ENCODE assay signal across 9 cellular contexts in genomic region chr2:171811229-171811628, GRCh38.
DNase-seq lines count a peak whose midpoint lies in the region; ATAC-seq and TF ChIP-seq lines count a peak whose summit lies in the region.
"Had no signal": no experiment of that assay in that cellular context is flagged by ENCODE, and none has a peak within 500 bp of the region (broad histone marks: within the 10 kb centered on the region; RNA-seq: fewer than 3 reads in every experiment).

No MANE protein-coding gene starts in this region.

- no peaks in the 10 kb centered on the region for H3K36me3 ChIP-seq in prostate gland
- H3K36me3 ChIP-seq: neutrophil had no signal

- peak in 3 of 4 experiments; percentile 28 to 68 (median 55) for TF ChIP-seq CTCF in prostate gland (IDR thresholded peaks at IDR 0.05)

- no peak for ATAC-seq in HG03571 (IDR thresholded peaks at IDR 0.05; ENCODE audit: unreplicated experiment)
- ATAC-seq in GM19023 (IDR thresholded peaks at IDR 0.05; ENCODE audit: unreplicated experiment): no peak
- no peak for ATAC-seq in stimulated activated memory B cell treated with anti-CD40 and anti-IgM and Interleukin-4, amounts not matched to agents 10 μg/mL and 1 μg/mL and 100 μg/mL, for 72 hours

- no peaks in the 10 kb centered on the region for H3K27me3 ChIP-seq in prostate gland (replicated peaks; ENCODE audit: insufficient read depth)
- H3K27me3 ChIP-seq: neutrophil had no signal

- peaks cover 57% of the 10 kb centered on the region for H3K36me3 Mint-ChIP-seq in stimulated activated memory B cell treated with anti-CD40 and anti-IgM and Interleukin-4, amounts not matched to agents 10 μg/mL and 1 μg/mL and 100 μg/mL, for 72 hours

- H3K27ac ChIP-seq in prostate gland: no peak overlapping the region
- H3K27ac ChIP-seq: neutrophil had no signal

- H3K4me1 Mint-ChIP-seq in stimulated activated memory B cell treated with anti-CD40 and anti-IgM and Interleukin-4, amounts not matched to agents 10 μg/mL and 1 μg/mL and 100 μg/mL, for 72 hours: no peaks in the 10 kb centered on the region

- peaks cover 6% of the 10 kb centered on the region for H3K4me1 ChIP-seq in prostate gland (replicated peaks)

- H3K27ac Mint-ChIP-seq in stimulated activated memory B cell treated with anti-CD40 and anti-IgM and Interleukin-4, amounts not matched to agents 10 μg/mL and 1 μg/mL and 100 μg/mL, for 72 hours: no peak overlapping the region

- H3K27me3 Mint-ChIP-seq in stimulated activated memory B cell treated with anti-CD40 and anti-IgM and Interleukin-4, amounts not matched to agents 10 μg/mL and 1 μg/mL and 100 μg/mL, for 72 hours: no peaks in the 10 kb centered on the region

- H3K4me3 ChIP-seq in prostate gland: no peak overlapping the region

- TF ChIP-seq POLR2A in prostate gland (IDR thresholded peaks at IDR 0.05): no peak

- intact Hi-C loops in prostate gland (cut with DNase I): no loop called here

- H3K9me3 Mint-ChIP-seq in stimulated activated memory B cell treated with anti-CD40 and anti-IgM and Interleukin-4, amounts not matched to agents 10 μg/mL and 1 μg/mL and 100 μg/mL, for 72 hours: no peaks in the 10 kb centered on the region

- WGBS in prostate gland: 41% methylated on average over 4 of the region's 4 CpGs

- DNase-seq in DMS79 treated with DMSO at 0.1 percent for 48 hours (lab: John Stamatoyannopoulos, UW) (peak; percentile 3), DMS79 (lab: John Stamatoyannopoulos, UW) (no peak), NCI-H2227 (lab: John Stamatoyannopoulos, UW; ENCODE audit: unreplicated experiment) (peak; percentile 57), dermis blood vessel endothelial cell (peak; percentile 63), prostate gland (ENCODE audit: low spot score) (no peak)

- H3K4me3 Mint-ChIP-seq in stimulated activated memory B cell treated with anti-CD40 and anti-IgM and Interleukin-4, amounts not matched to agents 10 μg/mL and 1 μg/mL and 100 μg/mL, for 72 hours: no peak overlapping the region

- H3K9me3 ChIP-seq in prostate gland: no peaks in the 10 kb centered on the region
- H3K9me3 ChIP-seq: neutrophil had no signal

Comparison
In these comparisons a context has a peak if more than half of its experiments do, and no peak if none do; other contexts are left out.
1. DNase-seq: peak in DMS79 treated with DMSO at 0.1 percent for 48 hours (single experiment), NCI-H2227 (single experiment) and dermis blood vessel endothelial cell (single experiment); none in DMS79 (single experiment) and prostate gland (single experiment).